ENCODE assay signal across 1 cellular context in the genomic region with DNA sequence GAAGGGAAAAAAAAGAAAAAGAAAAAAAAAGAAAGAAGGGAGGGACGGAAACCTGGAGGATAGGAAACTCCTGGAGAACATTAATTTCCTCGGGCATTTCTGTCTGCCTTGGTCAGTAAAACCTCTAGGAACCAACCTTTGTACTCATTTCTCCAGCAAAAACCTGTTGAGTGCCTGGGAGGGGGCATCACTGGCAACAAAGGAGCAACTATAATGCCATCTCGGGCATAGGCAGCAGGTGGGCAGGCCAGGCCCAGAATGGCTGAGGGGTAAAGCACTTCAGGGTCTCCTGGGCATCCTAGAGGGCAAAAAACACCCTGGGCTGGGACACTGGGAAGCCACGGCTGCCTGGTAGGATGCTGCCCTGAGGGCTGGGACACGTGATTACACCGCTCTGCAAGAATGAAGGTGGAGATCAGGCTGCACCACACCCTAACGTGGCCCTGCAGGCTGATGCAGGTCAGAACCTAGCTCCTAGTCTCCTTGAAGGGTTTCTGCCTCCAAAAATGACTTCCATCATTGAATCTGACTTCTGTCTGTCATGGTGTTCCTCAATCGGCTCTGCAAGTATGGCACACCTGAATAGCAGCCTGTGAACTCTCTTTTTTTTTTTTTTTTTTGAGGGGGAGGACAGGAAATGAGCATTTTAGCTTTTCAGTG.
A peak's percentile ranks its signal among the peaks of the same experiment; 100 is the strongest.
TF ChIP-seq lines count a peak whose summit lies in the region.

No MANE protein-coding gene starts in this region.

TF ChIP-seq in GM12878, 131 proteins besides CTCF, POLR2A, EP300 and RAD21:
- TF ChIP-seq CBX5 (IDR thresholded peaks at IDR 0.05; ENCODE audit: low read depth), result no peak
- TF ChIP-seq EZH2 (IDR thresholded peaks at IDR 0.05; ENCODE audit: borderline replicate concordance, control insufficient read depth, low read depth, low read length), result no peak
- TF ChIP-seq, protein P1, sequence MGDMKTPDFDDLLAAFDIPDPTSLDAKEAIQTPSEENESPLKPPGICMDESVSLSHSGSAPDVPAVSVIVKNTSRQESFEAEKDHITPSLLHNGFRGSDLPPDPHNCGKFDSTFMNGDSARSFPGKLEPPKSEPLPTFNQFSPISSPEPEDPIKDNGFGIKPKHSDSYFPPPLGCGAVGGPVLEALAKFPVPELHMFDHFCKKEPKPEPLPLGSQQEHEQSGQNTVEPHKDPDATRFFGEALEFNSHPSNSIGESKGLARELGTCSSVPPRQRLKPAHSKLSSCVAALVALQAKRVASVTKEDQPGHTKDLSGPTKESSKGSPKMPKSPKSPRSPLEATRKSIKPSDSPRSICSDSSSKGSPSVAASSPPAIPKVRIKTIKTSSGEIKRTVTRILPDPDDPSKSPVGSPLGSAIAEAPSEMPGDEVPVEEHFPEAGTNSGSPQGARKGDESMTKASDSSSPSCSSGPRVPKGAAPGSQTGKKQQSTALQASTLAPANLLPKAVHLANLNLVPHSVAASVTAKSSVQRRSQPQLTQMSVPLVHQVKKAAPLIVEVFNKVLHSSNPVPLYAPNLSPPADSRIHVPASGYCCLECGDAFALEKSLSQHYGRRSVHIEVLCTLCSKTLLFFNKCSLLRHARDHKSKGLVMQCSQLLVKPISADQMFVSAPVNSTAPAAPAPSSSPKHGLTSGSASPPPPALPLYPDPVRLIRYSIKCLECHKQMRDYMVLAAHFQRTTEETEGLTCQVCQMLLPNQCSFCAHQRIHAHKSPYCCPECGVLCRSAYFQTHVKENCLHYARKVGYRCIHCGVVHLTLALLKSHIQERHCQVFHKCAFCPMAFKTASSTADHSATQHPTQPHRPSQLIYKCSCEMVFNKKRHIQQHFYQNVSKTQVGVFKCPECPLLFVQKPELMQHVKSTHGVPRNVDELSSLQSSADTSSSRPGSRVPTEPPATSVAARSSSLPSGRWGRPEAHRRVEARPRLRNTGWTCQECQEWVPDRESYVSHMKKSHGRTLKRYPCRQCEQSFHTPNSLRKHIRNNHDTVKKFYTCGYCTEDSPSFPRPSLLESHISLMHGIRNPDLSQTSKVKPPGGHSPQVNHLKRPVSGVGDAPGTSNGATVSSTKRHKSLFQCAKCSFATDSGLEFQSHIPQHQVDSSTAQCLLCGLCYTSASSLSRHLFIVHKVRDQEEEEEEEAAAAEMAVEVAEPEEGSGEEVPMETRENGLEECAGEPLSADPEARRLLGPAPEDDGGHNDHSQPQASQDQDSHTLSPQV (IDR thresholded peaks at IDR 0.05), result no peak
- TF ChIP-seq HCFC1 (IDR thresholded peaks at IDR 0.05; ENCODE audit: low read length), result no peak
- no peak for TF ChIP-seq MXI1 (IDR thresholded peaks at IDR 0.05; ENCODE audit: low read depth, low read length)
- TF ChIP-seq, protein P2, sequence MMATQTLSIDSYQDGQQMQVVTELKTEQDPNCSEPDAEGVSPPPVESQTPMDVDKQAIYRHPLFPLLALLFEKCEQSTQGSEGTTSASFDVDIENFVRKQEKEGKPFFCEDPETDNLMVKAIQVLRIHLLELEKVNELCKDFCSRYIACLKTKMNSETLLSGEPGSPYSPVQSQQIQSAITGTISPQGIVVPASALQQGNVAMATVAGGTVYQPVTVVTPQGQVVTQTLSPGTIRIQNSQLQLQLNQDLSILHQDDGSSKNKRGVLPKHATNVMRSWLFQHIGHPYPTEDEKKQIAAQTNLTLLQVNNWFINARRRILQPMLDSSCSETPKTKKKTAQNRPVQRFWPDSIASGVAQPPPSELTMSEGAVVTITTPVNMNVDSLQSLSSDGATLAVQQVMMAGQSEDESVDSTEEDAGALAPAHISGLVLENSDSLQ (IDR thresholded peaks at IDR 0.05), result no peak
- TF ChIP-seq, protein P3, sequence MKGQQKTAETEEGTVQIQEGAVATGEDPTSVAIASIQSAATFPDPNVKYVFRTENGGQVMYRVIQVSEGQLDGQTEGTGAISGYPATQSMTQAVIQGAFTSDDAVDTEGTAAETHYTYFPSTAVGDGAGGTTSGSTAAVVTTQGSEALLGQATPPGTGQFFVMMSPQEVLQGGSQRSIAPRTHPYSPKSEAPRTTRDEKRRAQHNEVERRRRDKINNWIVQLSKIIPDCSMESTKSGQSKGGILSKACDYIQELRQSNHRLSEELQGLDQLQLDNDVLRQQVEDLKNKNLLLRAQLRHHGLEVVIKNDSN (IDR thresholded peaks at IDR 0.05; ENCODE audit: borderline replicate concordance, extremely low read length, insufficient read depth, low read depth, low read length), result peak; percentile 60
- TF ChIP-seq CBX3 (IDR thresholded peaks at IDR 0.05; ENCODE audit: borderline replicate concordance, low read depth), result no peak
- TF ChIP-seq ZNF384 (IDR thresholded peaks at IDR 0.05; ENCODE audit: borderline replicate concordance, low read depth, low read length), result peak; percentile 46; the same call in 1 of the 2 replicates
